In the genomic region with DNA sequence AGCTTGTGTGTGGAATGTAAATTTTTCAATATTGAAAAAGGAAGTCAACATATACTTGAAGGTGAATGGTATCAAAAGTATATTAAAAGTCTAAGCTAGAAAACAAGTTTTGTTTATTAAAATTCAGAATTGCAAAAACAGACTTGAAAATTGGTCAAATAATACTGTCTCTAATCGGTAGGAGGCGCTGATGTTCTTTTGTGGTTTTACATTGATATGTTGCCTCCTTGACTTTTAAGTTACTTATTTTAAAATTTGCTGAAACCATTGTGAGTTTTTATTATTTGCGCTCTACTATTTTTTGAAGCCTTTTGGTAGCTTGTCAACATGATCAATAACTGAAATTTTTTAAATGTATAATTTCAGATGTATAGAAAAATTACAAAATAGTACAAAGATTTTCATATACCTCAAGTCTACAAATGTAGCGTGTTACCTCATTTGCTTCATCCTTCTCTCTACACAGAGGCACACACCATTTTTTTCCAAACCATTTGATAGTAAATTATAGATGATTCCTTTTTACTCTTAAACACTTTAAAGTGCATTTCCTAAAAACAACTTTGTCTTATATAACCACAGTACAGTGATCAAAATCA, we compare ENCODE assay signal across 8 cellular contexts. TPM values are rescaled to one million over a fixed set of nuclear protein-coding genes. Genes with fewer than 3 reads are reported as not detected.
DNase-seq lines count a peak whose midpoint lies in the region; TF ChIP-seq lines count a peak whose summit lies in the region.

No MANE protein-coding gene starts in this region.

- no peak overlapping the region for H4K8ac ChIP-seq in mesendoderm (ENCODE audit: low read depth, low read length)

- H3K4me2 ChIP-seq in mesendoderm (ENCODE audit: low read length) = no peak overlapping the region

- H3K27me3 ChIP-seq in mesendoderm (ENCODE audit: insufficient read depth, low read length, poor library complexity) = no peaks in the 10 kb centered on the region

- no peak overlapping the region for H3K4me3 ChIP-seq in cardiac fibroblast (replicated peaks in 1 of 2; ENCODE audit: low read depth in 2 of 2, low read length in 2 of 2)
- H3K4me3 ChIP-seq in mesendoderm (ENCODE audit: low read length) = no peak overlapping the region

- no peak overlapping the region for H4K5ac ChIP-seq in mesendoderm (ENCODE audit: low read length)

- H3K79me2 ChIP-seq in mesendoderm (ENCODE audit: control insufficient read depth, insufficient read depth, low read length) = peaks cover 2% of the 10 kb centered on the region

- H3K23ac ChIP-seq in mesendoderm (ENCODE audit: low read length) = no peak overlapping the region

- WGBS in mesendoderm (ENCODE audit: extremely low coverage, insufficient coverage, low lambda C conversion rate) = no CpG with 5 or more reads among the region's 4 CpGs

- H3K4me3 Mint-ChIP-seq in CD14-positive monocyte = no peak overlapping the region

- H3K4ac ChIP-seq in mesendoderm (ENCODE audit: low read depth, low read length) = no peak overlapping the region

- no peak overlapping the region for H3K27ac Mint-ChIP-seq in CD14-positive monocyte

- no peaks in the 10 kb centered on the region for H3K36me3 ChIP-seq in mesendoderm (ENCODE audit: control insufficient read depth, insufficient read depth, low read length)

- no peak overlapping the region for H2BK120ac ChIP-seq in mesendoderm (ENCODE audit: low read depth, low read length)

- no peak overlapping the region for H3K18ac ChIP-seq in mesendoderm (ENCODE audit: low read length)

- no peak overlapping the region for H3K27ac ChIP-seq in mesendoderm (ENCODE audit: low read depth, low read length)

- H3K9me3 Mint-ChIP-seq in CD14-positive monocyte = no peaks in the 10 kb centered on the region

- H2AK5ac ChIP-seq in mesendoderm (ENCODE audit: low read length) = no peak overlapping the region

- no peak overlapping the region for H2BK5ac ChIP-seq in mesendoderm (ENCODE audit: low read length)

- no peak overlapping the region for H2BK15ac ChIP-seq in mesendoderm (replicated peaks; ENCODE audit: low read depth)

- peaks cover 76 to 79% of the 10 kb centered on the region in 2 donors for H3K36me3 Mint-ChIP-seq in CD14-positive monocyte

- H3K4me1 Mint-ChIP-seq in CD14-positive monocyte = peaks cover 5% of the 10 kb centered on the region

- TF ChIP-seq CTCF in CD14-positive monocyte (IDR thresholded peaks at IDR 0.05) (peak; percentile 76), cardiac fibroblast (IDR thresholded peaks at IDR 0.05; ENCODE audit: low read depth, low read length) (peak; percentile 72)

- H3K79me1 ChIP-seq in mesendoderm (ENCODE audit: low read length) = peaks cover 2% of the 10 kb centered on the region

- intact Hi-C loops in CD14-positive monocyte (cut with micrococcal nuclease) = no loop called here

- no peak overlapping the region for H3K9ac ChIP-seq in mesendoderm (ENCODE audit: low read length)

- no peaks in the 10 kb centered on the region for H3K27me3 Mint-ChIP-seq in CD14-positive monocyte (ENCODE audit: low read depth in 3 of 3)

- DNase-seq in CD14-positive monocyte (ENCODE audit: low spot score) (no peak), Kasumi-1 (lab: John Stamatoyannopoulos, UW) (peak; percentile 14 to 27), cardiac fibroblast (ENCODE audit: low read depth in 2 of 2) (peak; percentile 80 to 87), mesendoderm (peak; percentile 39), NCI-H1417 treated with DMSO at 0.1 percent for 48 hours (lab: John Stamatoyannopoulos, UW) (no peak), SHP77 treated with DMSO at 0.1 percent for 48 hours (lab: John Stamatoyannopoulos, UW) (no peak)
- no peak for DNase-seq in activated CD8-positive, alpha-beta memory T cell treated with anti-CD3 and anti-CD28 coated beads, Interleukin-2, amount 50 U/mL, for 4 hours
- DNase-seq in activated naive CD4-positive, alpha-beta T cell treated with Interleukin-2 at 50 U/mL for 16 hours = no peak

- H3K4me1 ChIP-seq in mesendoderm (ENCODE audit: control insufficient read depth, low read depth, low read length) = no peaks in the 10 kb centered on the region

- no peak overlapping the region for H3K56ac ChIP-seq in mesendoderm (ENCODE audit: low read length)

RNA-seq across cellular contexts. Expression of gene RTRAF, which starts 6.9 kb away (rescaled TPM):
- 100 to 1,000 TPM; 149 to 152 TPM for polyA plus RNA-seq in CD14-positive monocyte
- 801 TPM for polyA plus RNA-seq in mesendoderm (2013, experiment 1 of 2)
- polyA plus RNA-seq in mesendoderm (2013, experiment 2 of 2) = 797 TPM

Comparison
In these comparisons a context has a peak if more than half of its experiments do, and no peak if none do; other contexts are left out.
1. DNase-seq: peak in Kasumi-1 (2 of 2), cardiac fibroblast (2 of 2) and mesendoderm (single experiment); none in CD14-positive monocyte (single experiment), activated CD8-positive, alpha-beta memory T cell treated with anti-CD3 and anti-CD28 coated beads, Interleukin-2, amount 50 U/mL, for 4 hours (single experiment), NCI-H1417 treated with DMSO at 0.1 percent for 48 hours (single experiment), SHP77 treated with DMSO at 0.1 percent for 48 hours (single experiment) and activated naive CD4-positive, alpha-beta T cell treated with Interleukin-2 at 50 U/mL for 16 hours (single experiment).